In the genomic region with DNA sequence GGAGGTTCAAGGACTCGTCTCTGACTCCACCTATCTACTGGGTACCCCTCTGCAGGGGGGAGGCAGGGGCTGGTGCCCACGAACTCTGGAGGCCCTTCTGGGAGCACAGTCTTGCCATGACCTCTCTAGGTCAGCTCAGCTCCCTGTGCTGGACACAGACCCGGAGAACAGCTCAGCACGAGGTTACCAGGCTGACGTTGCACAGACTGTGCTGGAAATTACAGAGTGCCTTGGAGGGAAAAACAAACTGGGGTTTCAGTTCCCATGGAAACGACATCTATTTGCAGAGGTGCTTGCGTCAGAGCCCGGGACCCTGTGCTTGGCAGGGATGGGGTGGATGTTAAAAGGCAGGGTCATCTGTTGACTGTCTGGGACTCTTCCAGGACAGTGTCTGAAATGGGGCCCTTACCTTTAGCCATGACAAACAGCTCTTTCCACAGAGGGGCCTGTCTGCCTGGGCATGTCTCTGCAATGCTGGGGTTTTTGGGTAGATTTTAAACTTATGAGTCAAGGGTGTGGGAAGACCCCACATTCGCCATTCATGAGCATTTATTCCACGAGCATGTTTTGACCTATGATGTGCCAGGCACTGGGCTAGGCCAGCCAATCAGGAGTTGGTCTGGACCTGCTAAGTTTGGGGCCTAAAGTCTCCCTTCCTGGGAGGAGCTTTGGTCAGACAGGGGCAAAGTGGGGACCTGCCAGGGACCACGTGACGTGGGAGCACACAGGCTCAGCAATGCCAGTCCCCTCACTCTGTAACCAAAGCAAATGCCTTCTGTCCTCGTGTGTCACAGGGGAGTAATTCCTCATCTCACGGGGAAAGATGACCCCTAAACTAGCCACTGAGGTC, we compare ENCODE assay signal across 8 cellular contexts. TPM values are rescaled to one million over a fixed set of nuclear protein-coding genes. Genes with fewer than 3 reads are reported as not detected.
A peak's percentile ranks its signal among the peaks of the same experiment; 100 is the strongest.
DNase-seq lines count a peak whose midpoint lies in the region; ATAC-seq, FAIRE-seq and TF ChIP-seq lines count a peak whose summit lies in the region.

No MANE protein-coding gene starts in this region.

- ATAC-seq in CD4-positive, alpha-beta T cell (ENCODE audit: poor library complexity) = no peak
- ATAC-seq in thoracic aorta (ENCODE audit: insufficient number of reproducible peaks, low FRiP score, low read depth) = peak; percentile 9

- H3K36me3 Mint-ChIP-seq in CD4-positive, alpha-beta T cell (ENCODE audit: low read depth) = peaks cover 4% of the 10 kb centered on the region

- no peaks in the 10 kb centered on the region for H3K9me3 ChIP-seq in CD4-positive, alpha-beta T cell (ENCODE audit: control insufficient read depth, low read length)
- H3K9me3 ChIP-seq in SK-N-MC (ENCODE audit: low read depth, low read length) (no peaks in the 10 kb centered on the region), mesenchymal stem cell (ENCODE audit: control insufficient read depth, low read length) (no peaks in the 10 kb centered on the region), thoracic aorta (no peaks in the 10 kb centered on the region)

- H3K36me3 ChIP-seq in H7 (replicated peaks; ENCODE audit: control insufficient read depth, insufficient read depth, low read length) (no peaks in the 10 kb centered on the region), SK-N-MC (ENCODE audit: insufficient read depth, low read length) (no peaks in the 10 kb centered on the region), mesenchymal stem cell (ENCODE audit: control insufficient read depth in 1 of 2, insufficient read depth in 2 of 2, low read depth in 1 of 2, low read length in 2 of 2) (no peaks in the 10 kb centered on the region), thoracic aorta (no peaks in the 10 kb centered on the region)

- peak overlapping the region; percentile 79 for H3K27ac ChIP-seq in CD4-positive, alpha-beta T cell (ENCODE audit: low read depth, low read length)
- H3K27ac ChIP-seq in SK-N-MC (peak overlapping the region; percentile 99), cingulate gyrus (ENCODE audit: low read depth, low read length) (peak overlapping the region; percentile 74), mesenchymal stem cell (ENCODE audit: low read length, poor library complexity, severe bottlenecking) (peak overlapping the region; percentile 19), thoracic aorta (peak overlapping the region; percentile 47 to 64)

- no peaks in the 10 kb centered on the region for H3K27me3 ChIP-seq in CD4-positive, alpha-beta T cell (ENCODE audit: control insufficient read depth, insufficient read depth, low read length)
- H3K27me3 ChIP-seq in H7 (ENCODE audit: control insufficient read depth, insufficient read depth, low read length) = no peaks in the 10 kb centered on the region
- H3K27me3 ChIP-seq in mesenchymal stem cell (ENCODE audit: control insufficient read depth in 1 of 2, insufficient read depth in 1 of 2, low read length in 2 of 2) = no peaks in the 10 kb centered on the region
- no peaks in the 10 kb centered on the region for H3K27me3 ChIP-seq in thoracic aorta (replicated peaks; ENCODE audit: insufficient read depth)

- peak overlapping the region; percentile 71 to 88 for H3K4ac ChIP-seq in mesenchymal stem cell (ENCODE audit: low read depth in 1 of 2, low read length in 2 of 2)

- peak overlapping the region; percentile 93 to 97 for H2BK12ac ChIP-seq in mesenchymal stem cell (ENCODE audit: low read length in 2 of 2)

- peak overlapping the region; percentile 82 to 99 for H3K18ac ChIP-seq in mesenchymal stem cell (ENCODE audit: low read depth in 1 of 2, low read length in 2 of 2)

- no peak overlapping the region for H2AFZ ChIP-seq in mesenchymal stem cell (ENCODE audit: low read depth, low read length)

- peak overlapping the region; percentile 94 for H3K27ac Mint-ChIP-seq in CD4-positive, alpha-beta T cell

- 34% methylated on average over 11 of the region's 14 CpGs for WGBS in mesenchymal stem cell

- peaks cover 40% of the 10 kb centered on the region for H3K4me1 ChIP-seq in mesenchymal stem cell (ENCODE audit: control insufficient read depth, insufficient read depth, low read depth, low read length)
- H3K4me1 ChIP-seq in thoracic aorta (ENCODE audit: control insufficient read depth in 1 of 2, low read depth in 2 of 2) = peaks cover 0 to 15% of the 10 kb centered on the region in 2 donors

- H3K27me3 Mint-ChIP-seq in CD4-positive, alpha-beta T cell = no peaks in the 10 kb centered on the region

- H2BK5ac ChIP-seq in mesenchymal stem cell (ENCODE audit: low read depth, low read length, poor library complexity, severe bottlenecking) = no peak overlapping the region

- CTCF ChIA-PET in CD4-positive, alpha-beta T cell (lab: Charles Lee) = interaction anchor here (1.0 to 3.6 kb wide), 4 partner anchors 9 to 73 kb away, joined by 5 to 17 read pairs (median 13); no protein-coding TSS in a partner anchor

- H2AK5ac ChIP-seq in mesenchymal stem cell (ENCODE audit: low read length, severe bottlenecking) = peak overlapping the region; percentile 34

- TF ChIP-seq CTCF in CD4-positive, alpha-beta T cell (IDR thresholded peaks at IDR 0.05) = no peak
- no peak for TF ChIP-seq CTCF in thoracic aorta (IDR thresholded peaks at IDR 0.05)

- peak overlapping the region; percentile 72 for H3K4me3 Mint-ChIP-seq in CD4-positive, alpha-beta T cell

- H3K9me3 Mint-ChIP-seq in CD4-positive, alpha-beta T cell = no peaks in the 10 kb centered on the region

- no peak overlapping the region for H3K4me2 ChIP-seq in mesenchymal stem cell (ENCODE audit: low read length, poor library complexity, severe bottlenecking)

- H3K4me3 ChIP-seq in H7 (ENCODE audit: insufficient read depth, low read depth, low read length) (no peak overlapping the region), SK-N-MC (no peak overlapping the region), mesenchymal stem cell (ENCODE audit: insufficient read depth in 1 of 2, low read depth in 1 of 2, low read length in 2 of 2) (no peak overlapping the region), thoracic aorta (no peak overlapping the region)

- no peak overlapping the region for H3K23ac ChIP-seq in mesenchymal stem cell (ENCODE audit: low read length in 2 of 2)

- H3K9ac ChIP-seq in SK-N-MC (ENCODE audit: insufficient read length) (peak overlapping the region; percentile 68), mesenchymal stem cell (ENCODE audit: low read length) (peak overlapping the region; percentile 81)

- POLR2A ChIA-PET in CD4-positive, alpha-beta T cell (lab: Charles Lee) = interaction anchor here (0.8 to 18.9 kb wide), 5 partner anchors 10 to 180 kb away, joined by 3 to 668 read pairs (median 22); a partner anchor contains a TSS

- H4K91ac ChIP-seq in mesenchymal stem cell (ENCODE audit: low read length) = peak overlapping the region; percentile 90

- FAIRE-seq in GM19239 (lab: Jason Lieb, UNC) = no peak

- DNase-seq in CD4-positive, alpha-beta T cell = peak in 3 of 10 experiments; percentile 32 to 45 (median 39)
- DNase-seq in H7 (peak; percentile 53), SK-N-MC (ENCODE audit: low read depth, low spot score) (no peak), mesenchymal stem cell (peak; percentile 99), thoracic aorta (ENCODE audit: low spot score) (no peak), GM19239 (ENCODE audit: insufficient read length, low spot score) (no peak), NAMALWA (ENCODE audit: low spot score) (no peak)

- peak overlapping the region; percentile 75 for H2BK15ac ChIP-seq in mesenchymal stem cell (ENCODE audit: low read depth, poor library complexity, severe bottlenecking)

- H3K4me1 Mint-ChIP-seq in CD4-positive, alpha-beta T cell (ENCODE audit: low read depth) = peaks cover 83% of the 10 kb centered on the region

- intact Hi-C loops in CD4-positive, alpha-beta T cell (cut with DNase I, micrococcal nuclease) = loop anchor here in 1 of 2 experiments (10.0 kb wide), 1 partner anchor 1122 kb away; no protein-coding TSS in a partner anchor

- H3K14ac ChIP-seq in mesenchymal stem cell (ENCODE audit: low read length in 2 of 2) = peak overlapping the region in 1 of 2 experiments; percentile 79

- peak overlapping the region; percentile 86 for H4K8ac ChIP-seq in mesenchymal stem cell (ENCODE audit: low read length)

- H3K79me1 ChIP-seq in mesenchymal stem cell (replicated peaks; ENCODE audit: low read length, poor library complexity, severe bottlenecking) = no peaks in the 10 kb centered on the region

- peak overlapping the region; percentile 93 for H2BK120ac ChIP-seq in mesenchymal stem cell (ENCODE audit: low read depth, low read length)

RNA-seq across cellular contexts. Expression of a gene that starts 22.5 kb away (rescaled TPM):
- total RNA-seq in CD4-positive, alpha-beta T cell = 100 to 1,000 TPM; 170 to 180 TPM
- 1.1 TPM in 1 of 2 replicates, not detected in the other for total RNA-seq in H7 (2014; rRNA removed; shearing (Covaris generic))
- polyA plus RNA-seq in mesenchymal stem cell (2013, experiment 1 of 2) = 0.08 TPM
- 0.14 TPM for polyA plus RNA-seq in mesenchymal stem cell (2013, experiment 2 of 2)
- total RNA-seq in thoracic aorta = not detected

RNA-seq across cellular contexts. Expression of a gene that starts 41.4 kb away (rescaled TPM):
- 1 to 10 TPM; 3.0 to 4.2 TPM for total RNA-seq in CD4-positive, alpha-beta T cell
- 0.14 and 0.18 TPM in 2 replicates for total RNA-seq in H7 (2014; rRNA removed; shearing (Covaris generic))
- not detected for polyA plus RNA-seq in mesenchymal stem cell (2013, experiment 1 of 2)
- 0.12 TPM for polyA plus RNA-seq in mesenchymal stem cell (2013, experiment 2 of 2)
- under 1 TPM; 0.14 to 0.78 TPM for total RNA-seq in thoracic aorta

Comparison
In these comparisons a context has a peak if more than half of its experiments do, and no peak if none do; other contexts are left out.
1. DNase-seq: peak in H7 (single experiment) and mesenchymal stem cell (single experiment); none in SK-N-MC (single experiment), thoracic aorta (single experiment), GM19239 (single experiment) and NAMALWA (single experiment).
2. H3K27ac ChIP-seq: peak in every context shown above with its lines; median percentile 99 in SK-N-MC; 79 in CD4-positive, alpha-beta T cell; 74 in cingulate gyrus; 56 in thoracic aorta; 19 in mesenchymal stem cell.
3. RNA of a gene that starts 22.5 kb away (total RNA-seq): 170 to 180 TPM in CD4-positive, alpha-beta T cell; 1.1 TPM in H7 and not detected in thoracic aorta; every median in the first group is over 10 times any median in the second.